Comparison of ENCODE assay signal across 22 cellular contexts in genomic region chr7:132778761-132779160, GRCh38.
DNase-seq lines count a peak whose midpoint lies in the region; ATAC-seq and TF ChIP-seq lines count a peak whose summit lies in the region.
"Had no signal": no experiment of that assay in that cellular context is flagged by ENCODE, and none has a peak within 500 bp of the region (broad histone marks: within the 10 kb centered on the region; RNA-seq: fewer than 3 reads in every experiment).

No MANE protein-coding gene starts in this region.

- dilution Hi-C loops in mammary epithelial cell (cut with HindIII; ENCODE audit: low sequenced_read_pairs): no loop called here

- H2AFZ ChIP-seq in mammary epithelial cell (ENCODE audit: low read depth, low read length): no peak overlapping the region

- peaks cover 23% of the 10 kb centered on the region for H3K4me1 Mint-ChIP-seq in activated CD4-positive, alpha-beta memory T cell treated with anti-CD3 and anti-CD28 coated beads for 36 hours (ENCODE audit: low read depth)
- peaks cover 4% of the 10 kb centered on the region for H3K4me1 Mint-ChIP-seq in activated CD4-positive, alpha-beta memory T cell treated with anti-CD3 and anti-CD28 coated beads, Interleukin-2, amount 10 ng/mL, durations not matched to agents 7 days and 5 days
- H3K4me1 Mint-ChIP-seq in MCF 10A (ENCODE audit: insufficient read depth, unreplicated experiment): peaks cover 11% of the 10 kb centered on the region
- H3K4me1 Mint-ChIP-seq in stimulated activated naive B cell treated with anti-CD40 and anti-IgM and Interleukin-4, amounts not matched to agents 10 μg/mL and 1 μg/mL and 100 μg/mL, for 72 hours: peaks cover 13 to 25% of the 10 kb centered on the region in 2 donors

- H3K4me1 ChIP-seq in mammary epithelial cell (ENCODE audit: insufficient read depth, low read length): peaks cover 3% of the 10 kb centered on the region
- peaks cover 4% of the 10 kb centered on the region for H3K4me1 ChIP-seq in RWPE2 (ENCODE audit: insufficient read depth, poor library complexity, severe bottlenecking)

- peak; percentile 31; the same call in 1 of the 3 replicates for ATAC-seq in RWPE2 (ENCODE audit: low read depth)
- ATAC-seq in stimulated activated naive B cell treated with anti-CD40 and anti-IgM and Interleukin-4, amounts not matched to agents 10 μg/mL and 1 μg/mL and 100 μg/mL, for 72 hours (replicated peaks): peak; percentile 28 to 35
- ATAC-seq: HCT116 had no signal

- no peak overlapping the region for H3K27ac Mint-ChIP-seq in activated CD4-positive, alpha-beta memory T cell treated with anti-CD3 and anti-CD28 coated beads for 36 hours
- H3K27ac Mint-ChIP-seq in activated CD4-positive, alpha-beta memory T cell treated with anti-CD3 and anti-CD28 coated beads, Interleukin-2, amount 10 ng/mL, durations not matched to agents 7 days and 5 days: no peak overlapping the region
- no peak overlapping the region for H3K27ac Mint-ChIP-seq in MCF 10A (ENCODE audit: low read depth, unreplicated experiment)
- H3K27ac Mint-ChIP-seq in stimulated activated naive B cell treated with anti-CD40 and anti-IgM and Interleukin-4, amounts not matched to agents 10 μg/mL and 1 μg/mL and 100 μg/mL, for 72 hours: peak overlapping the region; percentile 52
- H3K27ac Mint-ChIP-seq: CD4-positive, alpha-beta T cell had no signal

- H3K9ac ChIP-seq in mammary epithelial cell (ENCODE audit: insufficient read depth, low read length): no peak overlapping the region

- H3K27ac ChIP-seq in mammary epithelial cell (ENCODE audit: insufficient read depth, low read depth, low read length) (no peak overlapping the region), RWPE2 (ENCODE audit: poor library complexity, severe bottlenecking) (no peak overlapping the region)

- no peak overlapping the region for H3K4me3 ChIP-seq in mammary epithelial cell (replicated peaks in 1 of 3; ENCODE audit: insufficient read depth in 1 of 3, low read depth in 2 of 3, low read length in 3 of 3)
- no peak overlapping the region for H3K4me3 ChIP-seq in RWPE2 (ENCODE audit: severe bottlenecking)
- H3K4me3 ChIP-seq: MG63 had no signal

- no peaks in the 10 kb centered on the region for H4K20me1 ChIP-seq in mammary epithelial cell (ENCODE audit: insufficient read depth, low read length)

- no peak overlapping the region for H3K4me2 ChIP-seq in mammary epithelial cell (ENCODE audit: insufficient read depth, low read depth, low read length)

- 69% methylated on average over 4 of the region's 4 CpGs for WGBS in mammary epithelial cell (ENCODE audit: low coverage, missing lambda C conversion rate)

- H3K27me3 ChIP-seq in mammary epithelial cell (ENCODE audit: insufficient read depth, low read length) (no peaks in the 10 kb centered on the region), RWPE2 (ENCODE audit: insufficient read depth, poor library complexity, severe bottlenecking) (no peaks in the 10 kb centered on the region)
- H3K27me3 ChIP-seq: BE2C, MG63 had no signal

- H3K9me3 ChIP-seq in mammary epithelial cell (replicated peaks; ENCODE audit: insufficient read depth, low read length): no peaks in the 10 kb centered on the region
- no peaks in the 10 kb centered on the region for H3K9me3 ChIP-seq in RWPE2 (ENCODE audit: severe bottlenecking)
- H3K9me3 ChIP-seq: MG63 had no signal

- H3K27me3 Mint-ChIP-seq in activated CD4-positive, alpha-beta memory T cell treated with anti-CD3 and anti-CD28 coated beads for 36 hours: peaks cover 9% of the 10 kb centered on the region
- H3K27me3 Mint-ChIP-seq in activated CD4-positive, alpha-beta memory T cell treated with anti-CD3 and anti-CD28 coated beads, Interleukin-2, amount 10 ng/mL, durations not matched to agents 7 days and 5 days: peaks cover 13% of the 10 kb centered on the region
- no peaks in the 10 kb centered on the region for H3K27me3 Mint-ChIP-seq in MCF 10A (ENCODE audit: insufficient read depth, unreplicated experiment)
- peaks cover 9 to 12% of the 10 kb centered on the region in 2 donors for H3K27me3 Mint-ChIP-seq in stimulated activated naive B cell treated with anti-CD40 and anti-IgM and Interleukin-4, amounts not matched to agents 10 μg/mL and 1 μg/mL and 100 μg/mL, for 72 hours
- H3K27me3 Mint-ChIP-seq: CD4-positive, alpha-beta T cell had no signal

- no peaks in the 10 kb centered on the region for H3K9me3 Mint-ChIP-seq in activated CD4-positive, alpha-beta memory T cell treated with anti-CD3 and anti-CD28 coated beads for 36 hours
- H3K9me3 Mint-ChIP-seq in activated CD4-positive, alpha-beta memory T cell treated with anti-CD3 and anti-CD28 coated beads, Interleukin-2, amount 10 ng/mL, durations not matched to agents 7 days and 5 days: no peaks in the 10 kb centered on the region
- H3K9me3 Mint-ChIP-seq in MCF 10A (ENCODE audit: unreplicated experiment): no peaks in the 10 kb centered on the region
- H3K9me3 Mint-ChIP-seq in stimulated activated naive B cell treated with anti-CD40 and anti-IgM and Interleukin-4, amounts not matched to agents 10 μg/mL and 1 μg/mL and 100 μg/mL, for 72 hours: peaks cover 6% of the 10 kb centered on the region in 2 donors
- H3K9me3 Mint-ChIP-seq: CD4-positive, alpha-beta T cell had no signal

- POLR2A ChIA-PET in activated CD4-positive, alpha-beta memory T cell treated with anti-CD3 and anti-CD28 coated beads for 36 hours (lab: Charles Lee): no interaction called here
- POLR2A ChIA-PET in activated CD4-positive, alpha-beta memory T cell treated with anti-CD3 and anti-CD28 coated beads, Interleukin-2, amount 10 ng/mL, durations not matched to agents 7 days and 5 days (lab: Charles Lee): no interaction called here
- POLR2A ChIA-PET in MCF 10A (lab: Yijun Ruan, JAX): no interaction called here

- CTCF ChIA-PET in activated CD4-positive, alpha-beta memory T cell treated with anti-CD3 and anti-CD28 coated beads for 36 hours (lab: Charles Lee): no interaction called here
- CTCF ChIA-PET in activated CD4-positive, alpha-beta memory T cell treated with anti-CD3 and anti-CD28 coated beads, Interleukin-2, amount 10 ng/mL, durations not matched to agents 7 days and 5 days (lab: Charles Lee): no interaction called here
- CTCF ChIA-PET in mammary epithelial cell (lab: Charles Lee; ENCODE audit: low non-redundant PET): no interaction called here
- CTCF ChIA-PET in MCF 10A (lab: Yijun Ruan, JAX): no interaction called here

- H3K4me3 Mint-ChIP-seq in activated CD4-positive, alpha-beta memory T cell treated with anti-CD3 and anti-CD28 coated beads for 36 hours: no peak overlapping the region
- no peak overlapping the region for H3K4me3 Mint-ChIP-seq in activated CD4-positive, alpha-beta memory T cell treated with anti-CD3 and anti-CD28 coated beads, Interleukin-2, amount 10 ng/mL, durations not matched to agents 7 days and 5 days
- H3K4me3 Mint-ChIP-seq in MCF 10A (ENCODE audit: unreplicated experiment): no peak overlapping the region
- H3K4me3 Mint-ChIP-seq in stimulated activated naive B cell treated with anti-CD40 and anti-IgM and Interleukin-4, amounts not matched to agents 10 μg/mL and 1 μg/mL and 100 μg/mL, for 72 hours: no peak overlapping the region
- H3K4me3 Mint-ChIP-seq: CD4-positive, alpha-beta T cell had no signal

- TF ChIP-seq CTCF in mammary epithelial cell (conservative IDR thresholded peaks at IDR 0.05 in 1 of 2, IDR thresholded peaks at IDR 0.05 in 1 of 2; ENCODE audit: extremely low read depth in 1 of 2, insufficient read depth in 1 of 2, low read depth in 1 of 2, low read length in 2 of 2) (no peak), MCF 10A (IDR thresholded peaks at IDR 0.05; ENCODE audit: unreplicated experiment) (no peak), RWPE2 (IDR thresholded peaks at IDR 0.05; ENCODE audit: poor library complexity, severe bottlenecking) (no peak)

- BruUV-seq in mammary epithelial cell (replicated peaks; lab: Mats Ljungman, UMichigan): no TSS peak
- BruUV-seq in MCF 10A (replicated peaks; lab: Mats Ljungman, UMichigan): no TSS peak

- intact Hi-C loops in activated CD4-positive, alpha-beta memory T cell treated with anti-CD3 and anti-CD28 coated beads for 36 hours (cut with micrococcal nuclease): loop anchor here (10.0 kb wide), 1 partner anchor 306 kb away; the partner anchor contains the start of gene CHCHD3
- intact Hi-C loops in mammary epithelial cell (cut with micrococcal nuclease) (no loop called here), MCF 10A (cut with micrococcal nuclease) (no loop called here)

- H3K36me3 ChIP-seq in mammary epithelial cell (ENCODE audit: insufficient read depth, low read length): no peaks in the 10 kb centered on the region
- no peaks in the 10 kb centered on the region for H3K36me3 ChIP-seq in RWPE2 (ENCODE audit: low read depth)
- H3K36me3 ChIP-seq: MG63 had no signal

- in situ Hi-C loops in mammary epithelial cell (cut with MboI; ENCODE audit: low sequenced_read_pairs in 2 of 2): no loop called here

- peak; percentile 22 for DNase-seq in activated CD4-positive, alpha-beta memory T cell treated with anti-CD3 and anti-CD28 coated beads for 36 hours
- no peak for DNase-seq in activated CD4-positive, alpha-beta memory T cell treated with anti-CD3 and anti-CD28 coated beads, Interleukin-2, amount 10 ng/mL, durations not matched to agents 7 days and 5 days
- DNase-seq in mammary epithelial cell (peak; percentile 9), MCF 10A (ENCODE audit: unreplicated experiment) (no peak), RWPE2 (ENCODE audit: low spot score) (no peak), MV-4-11 (lab: John Stamatoyannopoulos, UW) (no peak)
- DNase-seq in stimulated activated naive B cell treated with anti-CD40 and anti-IgM and Interleukin-4, amounts not matched to agents 10 μg/mL and 1 μg/mL and 100 μg/mL, for 72 hours: no peak
- DNase-seq: BE2C; CD4-positive, alpha-beta T cell; DMS153; GDM1; GOT3; IMR-90; Karpas-422; MG63; NCI-H1092 treated with DMSO at 0.1 percent for 48 hours; NCI-H146; NCI-H2081; NCI-H748 treated with DMSO at 0.1 percent for 48 hours; NK-92 treated with Interleukin-12 subunit alpha and Interleukin-12 subunit beta, amount 100 ng/mL, for 24 hours; Right ventricle myocardium superior had no signal

- H3K36me3 Mint-ChIP-seq in activated CD4-positive, alpha-beta memory T cell treated with anti-CD3 and anti-CD28 coated beads for 36 hours: no peaks in the 10 kb centered on the region
- peaks cover 3% of the 10 kb centered on the region for H3K36me3 Mint-ChIP-seq in activated CD4-positive, alpha-beta memory T cell treated with anti-CD3 and anti-CD28 coated beads, Interleukin-2, amount 10 ng/mL, durations not matched to agents 7 days and 5 days (ENCODE audit: low read depth)
- H3K36me3 Mint-ChIP-seq in MCF 10A (ENCODE audit: insufficient read depth, unreplicated experiment): peaks cover 22% of the 10 kb centered on the region
- peaks cover 3 to 16% of the 10 kb centered on the region in 2 donors for H3K36me3 Mint-ChIP-seq in stimulated activated naive B cell treated with anti-CD40 and anti-IgM and Interleukin-4, amounts not matched to agents 10 μg/mL and 1 μg/mL and 100 μg/mL, for 72 hours

- no peaks in the 10 kb centered on the region for H3K79me2 ChIP-seq in mammary epithelial cell (ENCODE audit: insufficient read depth, low read length)

Comparison
In these comparisons a context has a peak if more than half of its experiments do, and no peak if none do; other contexts are left out.
1. DNase-seq: peak in activated CD4-positive, alpha-beta memory T cell treated with anti-CD3 and anti-CD28 coated beads for 36 hours (single experiment) and mammary epithelial cell (single experiment); none in activated CD4-positive, alpha-beta memory T cell treated with anti-CD3 and anti-CD28 coated beads, Interleukin-2, amount 10 ng/mL, durations not matched to agents 7 days and 5 days (single experiment), MCF 10A (single experiment), RWPE2 (single experiment), stimulated activated naive B cell treated with anti-CD40 and anti-IgM and Interleukin-4, amounts not matched to agents 10 μg/mL and 1 μg/mL and 100 μg/mL, for 72 hours (single experiment) and MV-4-11 (single experiment).